14 cellular contexts compared by ENCODE assay signal in the genomic region with DNA sequence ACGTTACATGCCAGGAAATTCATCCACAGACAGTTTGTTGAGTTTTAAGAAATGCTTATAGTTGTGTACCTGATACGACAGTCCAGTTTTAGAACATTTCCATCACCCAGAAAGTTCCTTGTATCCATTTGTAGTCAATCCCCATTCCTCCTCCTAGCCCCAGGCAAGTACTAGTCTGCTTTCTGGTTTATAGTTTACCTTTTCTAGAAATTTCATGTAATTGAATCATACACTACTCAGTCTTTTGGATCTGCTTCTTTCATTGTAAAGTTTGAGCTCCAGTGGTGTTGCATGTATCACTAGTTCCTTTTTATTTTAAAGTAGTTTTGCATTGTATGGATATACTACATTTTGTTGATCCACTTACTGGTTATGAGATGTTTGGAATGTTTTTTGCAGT.
DNase-seq lines count a peak whose midpoint lies in the region; ATAC-seq and TF ChIP-seq lines count a peak whose summit lies in the region.
"Had no signal": no experiment of that assay in that cellular context is flagged by ENCODE, and none has a peak within 500 bp of the region (broad histone marks: within the 10 kb centered on the region; RNA-seq: fewer than 3 reads in every experiment).

No MANE protein-coding gene starts in this region.

- H3K4me1 ChIP-seq in mammary epithelial cell (ENCODE audit: insufficient read depth, low read length) (peaks cover 48% of the 10 kb centered on the region), right lobe of liver (peaks cover 0 to 21% (median 9%) of the 10 kb centered on the region in 4 donors), stomach smooth muscle (ENCODE audit: control insufficient read depth, insufficient read depth, low read length) (peaks cover 52% of the 10 kb centered on the region)

- intact Hi-C loops in mammary epithelial cell (cut with micrococcal nuclease) (loop anchor here (1.0 to 2.0 kb wide), 3 partner anchors 9 to 31 kb away; no protein-coding TSS in a partner anchor), right lobe of liver (cut with DNase I) (no loop called here)

- no peak for TF ChIP-seq POLR2A in right lobe of liver (IDR thresholded peaks at IDR 0.05)

- H3K27ac ChIP-seq in mammary epithelial cell (ENCODE audit: insufficient read depth, low read depth, low read length) (peak overlapping the region; percentile 99), right lobe of liver (peak overlapping the region; percentile 2 to 45 (median 33)), stomach smooth muscle (ENCODE audit: low read length) (peak overlapping the region; percentile 58)
- H3K27ac ChIP-seq: C4-2B had no signal

- dilution Hi-C loops in mammary epithelial cell (cut with HindIII; ENCODE audit: low sequenced_read_pairs) = loop anchor here (5.0 kb wide), 1 partner anchor 95 kb away; no protein-coding TSS in a partner anchor

- H3K4me3 ChIP-seq in mammary epithelial cell (replicated peaks in 1 of 3; ENCODE audit: insufficient read depth in 1 of 3, low read depth in 2 of 3, low read length in 3 of 3) (no peak overlapping the region), right lobe of liver (no peak overlapping the region), stomach smooth muscle (ENCODE audit: low read length in 2 of 2) (no peak overlapping the region)

- peak; percentile 90 for DNase-seq in M059J (ENCODE audit: low read depth)
- peak; percentile 69 for DNase-seq in mammary epithelial cell
- no peak for DNase-seq in right lobe of liver
- DNase-seq in SIG-M5 (lab: John Stamatoyannopoulos, UW) = no peak
- no peak for DNase-seq in LoVo (ENCODE audit: low spot score)
- DNase-seq: activated CD4-positive, alpha-beta T cell treated with anti-CD3 and anti-CD28 coated beads, Interleukin-2, amount 50 U/mL, for 1 hour; hypothalamus; stimulated activated CD4-positive, alpha-beta T cell treated with anti-CD3 and anti-CD28 coated beads, Interleukin-4, amount 100 ng/mL, for 4 hours; stimulated activated naive CD4-positive, alpha-beta T cell had no signal

- H3K36me3 ChIP-seq in mammary epithelial cell (ENCODE audit: insufficient read depth, low read length) (peaks cover 3% of the 10 kb centered on the region), right lobe of liver (peaks cover 0 to 71% (median 18%) of the 10 kb centered on the region in 4 donors), stomach smooth muscle (ENCODE audit: control insufficient read depth in 2 of 2, insufficient read depth in 2 of 2, low read length in 2 of 2) (peaks cover 27 to 33% of the 10 kb centered on the region in 2 donors)

- CTCF ChIA-PET in mammary epithelial cell (lab: Charles Lee; ENCODE audit: low non-redundant PET) = interaction anchor here (0.6 kb wide), 2 partner anchors 9 to 125 kb away, joined by 3 read pairs; no protein-coding TSS in a partner anchor

- H3K4me2 ChIP-seq in mammary epithelial cell (ENCODE audit: insufficient read depth, low read depth, low read length) = peak overlapping the region; percentile 48

- no TSS peak for BruUV-seq in mammary epithelial cell (replicated peaks; lab: Mats Ljungman, UMichigan)

- H3K27me3 ChIP-seq in mammary epithelial cell (ENCODE audit: insufficient read depth, low read length) (no peaks in the 10 kb centered on the region), right lobe of liver (no peaks in the 10 kb centered on the region), stomach smooth muscle (ENCODE audit: control insufficient read depth in 1 of 2, insufficient read depth in 2 of 2, low read length in 2 of 2) (no peaks in the 10 kb centered on the region)

- in situ Hi-C loops in mammary epithelial cell (cut with MboI; ENCODE audit: low sequenced_read_pairs in 2 of 2) = no loop called here

- TF ChIP-seq CTCF in mammary epithelial cell (conservative IDR thresholded peaks at IDR 0.05 in 1 of 2, IDR thresholded peaks at IDR 0.05 in 1 of 2; ENCODE audit: extremely low read depth in 1 of 2, insufficient read depth in 1 of 2, low read depth in 1 of 2, low read length in 2 of 2) (no peak), right lobe of liver (IDR thresholded peaks at IDR 0.05) (no peak)

- H2AFZ ChIP-seq in mammary epithelial cell (ENCODE audit: low read depth, low read length) = no peak overlapping the region

- no peak for ATAC-seq in right lobe of liver
- no peak for ATAC-seq in HG03469 (IDR thresholded peaks at IDR 0.05; ENCODE audit: unreplicated experiment)
- ATAC-seq in HG02884 (IDR thresholded peaks at IDR 0.05; ENCODE audit: unreplicated experiment) = no peak
- ATAC-seq: activated T-helper 17 cell treated with anti-CD3 and anti-CD28 coated beads, Interleukin-2, amount 50 U/mL, for 72 hours had no signal

- H3K9me3 ChIP-seq in mammary epithelial cell (replicated peaks; ENCODE audit: insufficient read depth, low read length) (no peaks in the 10 kb centered on the region), right lobe of liver (no peaks in the 10 kb centered on the region), stomach smooth muscle (ENCODE audit: control insufficient read depth in 2 of 2, low read length in 2 of 2) (no peaks in the 10 kb centered on the region)

- H3K9ac ChIP-seq in mammary epithelial cell (ENCODE audit: insufficient read depth, low read length) (peak overlapping the region; percentile 58), stomach smooth muscle (ENCODE audit: low read length in 2 of 2) (peak overlapping the region in 1 of 2 donors; percentile 19)

- 95% methylated on average over 2 of the region's 2 CpGs for WGBS in mammary epithelial cell (ENCODE audit: low coverage, missing lambda C conversion rate)
- 100% methylated on average over 2 of the region's 2 CpGs for WGBS in right lobe of liver (ENCODE audit: insufficient coverage, low coverage, low lambda C conversion rate, missing lambda C conversion rate)

- H4K20me1 ChIP-seq in mammary epithelial cell (ENCODE audit: insufficient read depth, low read length) = no peaks in the 10 kb centered on the region

- peaks cover 55% of the 10 kb centered on the region for H3K79me2 ChIP-seq in mammary epithelial cell (ENCODE audit: insufficient read depth, low read length)

Comparison
In these comparisons a context has a peak if more than half of its experiments do, and no peak if none do; other contexts are left out.
1. DNase-seq: peak in M059J (single experiment) and mammary epithelial cell (single experiment); none in right lobe of liver (0 of 3), SIG-M5 (single experiment) and LoVo (single experiment).
2. H3K27ac ChIP-seq: peak in every context shown above with its lines; median percentile 99 in mammary epithelial cell; 58 in stomach smooth muscle; 33 in right lobe of liver.